In the genomic region with DNA sequence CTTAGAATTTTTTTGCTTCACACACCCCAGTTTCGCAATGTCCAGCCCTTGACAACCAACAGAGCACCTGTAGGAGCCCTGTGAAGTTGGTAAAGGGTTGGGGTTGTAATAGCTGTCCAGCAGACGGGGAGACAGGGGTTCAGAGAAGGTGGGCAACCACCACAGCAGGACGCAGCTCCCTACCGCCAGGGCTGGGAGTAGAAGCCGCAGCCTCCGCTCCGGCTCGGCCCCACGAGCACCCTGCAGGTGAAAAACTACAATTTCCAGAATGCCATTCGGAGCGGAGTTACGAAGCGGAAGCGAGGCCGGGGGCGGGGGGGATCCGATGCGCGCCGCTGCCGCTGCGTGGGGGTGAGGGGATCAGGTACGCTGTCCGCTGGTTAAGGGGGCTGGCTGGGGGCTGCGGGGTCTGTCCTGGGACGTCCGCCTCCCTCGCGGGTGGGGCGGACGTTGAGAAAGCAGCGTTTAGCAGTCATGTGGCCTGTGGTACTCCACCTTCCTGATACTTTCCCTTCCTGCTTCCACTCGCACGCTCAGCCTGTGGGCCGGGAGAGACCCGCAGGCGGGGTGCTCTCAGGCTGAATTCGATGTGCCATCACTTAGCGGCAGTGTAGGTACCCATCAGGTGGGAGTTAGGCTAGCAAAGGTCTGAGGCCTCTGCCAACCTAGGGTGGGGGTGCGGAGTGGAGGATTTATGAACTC, we compare ENCODE assay signal across 8 cellular contexts. TPM values are rescaled to one million over a fixed set of nuclear protein-coding genes. Genes with fewer than 3 reads are reported as not detected.
DNase-seq lines count a peak whose midpoint lies in the region; ATAC-seq lines count a peak whose summit lies in the region.

A gene with protein sequence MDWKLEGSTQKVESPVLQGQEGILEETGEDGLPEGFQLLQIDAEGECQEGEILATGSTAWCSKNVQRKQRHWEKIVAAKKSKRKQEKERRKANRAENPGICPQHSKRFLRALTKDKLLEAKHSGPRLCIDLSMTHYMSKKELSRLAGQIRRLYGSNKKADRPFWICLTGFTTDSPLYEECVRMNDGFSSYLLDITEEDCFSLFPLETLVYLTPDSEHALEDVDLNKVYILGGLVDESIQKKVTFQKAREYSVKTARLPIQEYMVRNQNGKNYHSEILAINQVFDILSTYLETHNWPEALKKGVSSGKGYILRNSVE (plus strand): TSS at position 317 of the 702 bp plus-strand sequence. CDS start 8,127 bp downstream, outside the sequence.

- peak within 1 kb of the TSS; percentile 55 for H3K9ac ChIP-seq in endocrine pancreas (ENCODE audit: control insufficient read depth, insufficient read depth, low read length)
- H3K9ac ChIP-seq in mesenchymal stem cell (ENCODE audit: low read length): peak within 1 kb of the TSS; percentile 95

- H3K27me3 ChIP-seq in endocrine pancreas (ENCODE audit: control insufficient read depth, insufficient read depth, low read length) (no peaks in the 10 kb centered on the region), mesenchymal stem cell (ENCODE audit: control insufficient read depth in 1 of 2, insufficient read depth in 1 of 2, low read length in 2 of 2) (no peaks in the 10 kb centered on the region)

- H2BK120ac ChIP-seq in mesenchymal stem cell (ENCODE audit: low read depth, low read length): peak within 1 kb of the TSS; percentile 86

- H3K4me1 ChIP-seq in endocrine pancreas (ENCODE audit: control insufficient read depth, insufficient read depth, low read length): peaks cover 6% of the 10 kb centered on the region
- H3K4me1 ChIP-seq in mesenchymal stem cell (ENCODE audit: control insufficient read depth, insufficient read depth, low read depth, low read length): peaks cover 3% of the 10 kb centered on the region

- peak within 1 kb of the TSS; percentile 19 for H3K27ac ChIP-seq in mesenchymal stem cell (ENCODE audit: low read length, poor library complexity, severe bottlenecking)

- peak within 1 kb of the TSS in 1 of 2 experiments; percentile 89 for H3K4ac ChIP-seq in mesenchymal stem cell (ENCODE audit: low read depth in 1 of 2, low read length in 2 of 2)

- H2AK5ac ChIP-seq in mesenchymal stem cell (ENCODE audit: low read length, severe bottlenecking): no peak within 1 kb of the TSS

- peaks cover 9% of the 10 kb centered on the region for H3K79me1 ChIP-seq in mesenchymal stem cell (replicated peaks; ENCODE audit: low read length, poor library complexity, severe bottlenecking)

- H4K8ac ChIP-seq in mesenchymal stem cell (ENCODE audit: low read length): peak within 1 kb of the TSS; percentile 74

- H3K18ac ChIP-seq in mesenchymal stem cell (ENCODE audit: low read depth in 1 of 2, low read length in 2 of 2): peak within 1 kb of the TSS; percentile 82 to 95

- no peak within 1 kb of the TSS for H2BK12ac ChIP-seq in mesenchymal stem cell (ENCODE audit: low read length in 2 of 2)

- peak within 1 kb of the TSS in 1 of 2 experiments; percentile 95 for H3K14ac ChIP-seq in mesenchymal stem cell (ENCODE audit: low read length in 2 of 2)

- ATAC-seq in GM19043 (IDR thresholded peaks at IDR 0.05; ENCODE audit: low read depth, unreplicated experiment) (peak; percentile 76), HG03439 (IDR thresholded peaks at IDR 0.05; ENCODE audit: unreplicated experiment) (peak; percentile 88)

- H3K4me3 ChIP-seq in endocrine pancreas (ENCODE audit: control insufficient read depth, insufficient read depth, low read length) (peak within 1 kb of the TSS; percentile 91), mesenchymal stem cell (ENCODE audit: insufficient read depth in 1 of 2, low read depth in 1 of 2, low read length in 2 of 2) (peak within 1 kb of the TSS; percentile 82 to 91)

- H3K23ac ChIP-seq in mesenchymal stem cell (ENCODE audit: low read length in 2 of 2): no peak within 1 kb of the TSS

- H2BK5ac ChIP-seq in mesenchymal stem cell (ENCODE audit: low read depth, low read length, poor library complexity, severe bottlenecking): peak within 1 kb of the TSS; percentile 35

- DNase-seq in Ammon's horn (ENCODE audit: low spot score): peak; percentile 81
- DNase-seq in NCI-H82 treated with DMSO at 0.1 percent for 48 hours (lab: John Stamatoyannopoulos, UW; ENCODE audit: unreplicated experiment): peak; percentile 26
- peak; percentile 48 to 58 (median 49) for DNase-seq in activated CD8-positive, alpha-beta memory T cell treated with anti-CD3 and anti-CD28 coated beads for 48 hours (ENCODE audit: low read depth in 2 of 3, low spot score in 2 of 3)
- DNase-seq in mesenchymal stem cell: peak; percentile 78
- peak; percentile 61 for DNase-seq in stimulated activated CD8-positive, alpha-beta memory T cell treated with anti-CD3 and anti-CD28 coated beads, Interleukin-12 subunit alpha, Interleukin-12 subunit beta, amount 100 ng/mL, for 4 hours (ENCODE audit: low read depth)

- H3K36me3 ChIP-seq in endocrine pancreas (ENCODE audit: control insufficient read depth, insufficient read depth, low read length): no peaks in the 10 kb centered on the region
- H3K36me3 ChIP-seq in mesenchymal stem cell (ENCODE audit: control insufficient read depth in 1 of 2, insufficient read depth in 2 of 2, low read depth in 1 of 2, low read length in 2 of 2): peaks cover 0 to 7% of the 10 kb centered on the region in 2 experiments

- no peak within 1 kb of the TSS for H4K91ac ChIP-seq in mesenchymal stem cell (ENCODE audit: low read length)

- H3K9me3 ChIP-seq in endocrine pancreas (ENCODE audit: control insufficient read depth, low read length): no peaks in the 10 kb centered on the region
- H3K9me3 ChIP-seq in mesenchymal stem cell (ENCODE audit: control insufficient read depth, low read length): no peaks in the 10 kb centered on the region

- H2AFZ ChIP-seq in mesenchymal stem cell (ENCODE audit: low read depth, low read length): peak within 1 kb of the TSS; percentile 74

- WGBS in mesenchymal stem cell: 5% methylated on average over 28 of the region's 40 CpGs

- H2BK15ac ChIP-seq in mesenchymal stem cell (ENCODE audit: low read depth, poor library complexity, severe bottlenecking): no peak within 1 kb of the TSS

- peak within 1 kb of the TSS; percentile 74 for H3K4me2 ChIP-seq in mesenchymal stem cell (ENCODE audit: low read length, poor library complexity, severe bottlenecking)

RNA-seq across cellular contexts. Expression of the gene that starts here (rescaled TPM):
- polyA plus RNA-seq in mesenchymal stem cell (2013, experiment 1 of 2): 6.4 TPM
- 6.0 TPM for polyA plus RNA-seq in mesenchymal stem cell (2013, experiment 2 of 2)

Comparison
In these comparisons a context has a peak if more than half of its experiments do, and no peak if none do; other contexts are left out.
1. Peak in every context shown above with its lines: DNase-seq, ATAC-seq, H3K4me3 ChIP-seq and H3K27ac ChIP-seq.
2. DNase-seq: peak in every context shown above with its lines; median percentile 81 in Ammon's horn; 78 in mesenchymal stem cell; 61 in stimulated activated CD8-positive, alpha-beta memory T cell treated with anti-CD3 and anti-CD28 coated beads, Interleukin-12 subunit alpha, Interleukin-12 subunit beta, amount 100 ng/mL, for 4 hours; 49 in activated CD8-positive, alpha-beta memory T cell treated with anti-CD3 and anti-CD28 coated beads for 48 hours; 26 in NCI-H82 treated with DMSO at 0.1 percent for 48 hours.